In the genomic region with DNA sequence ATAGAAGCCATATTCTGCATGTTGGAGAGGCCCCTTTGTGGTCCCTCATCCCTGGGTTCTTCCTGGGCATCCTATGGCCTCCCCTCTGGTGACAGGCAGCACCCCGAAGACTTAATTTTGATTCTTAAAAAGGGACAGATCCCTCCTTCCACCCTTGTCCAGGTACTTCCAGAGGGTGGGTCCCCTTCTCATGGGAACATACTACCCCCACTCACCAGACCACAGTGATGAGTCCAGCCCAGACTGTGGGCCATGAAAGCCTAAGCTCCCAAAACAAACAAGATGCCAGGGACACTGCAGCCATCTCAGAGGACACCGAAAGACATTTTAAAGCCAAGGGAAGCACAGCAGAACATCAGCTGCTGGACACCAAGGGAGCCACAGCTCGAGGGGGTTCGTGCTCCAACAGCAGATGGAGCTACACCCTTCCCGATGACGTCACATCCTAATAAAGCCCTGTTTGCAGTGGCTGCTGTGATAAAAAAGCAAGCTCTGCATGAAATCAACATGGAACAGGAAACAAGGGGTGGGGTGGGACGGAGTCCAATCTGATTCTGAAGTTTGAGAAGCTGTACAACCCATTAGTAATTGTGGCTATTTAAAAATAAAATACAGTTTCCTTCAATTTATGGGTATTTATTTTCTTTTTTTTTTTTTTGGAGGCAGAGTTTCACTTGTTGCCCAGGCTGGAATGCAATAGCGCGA, we compare ENCODE assay signal across 8 cellular contexts. TPM values are rescaled to one million over a fixed set of nuclear protein-coding genes. Genes with fewer than 3 reads are reported as not detected.
DNase-seq lines count a peak whose midpoint lies in the region; ATAC-seq and TF ChIP-seq lines count a peak whose summit lies in the region.

No MANE protein-coding gene starts in this region.

- intact Hi-C loops in Caco-2 (cut with micrococcal nuclease; ENCODE audit: unreplicated experiment), result loop anchor here (1.0 to 5.0 kb wide), 3 partner anchors 32 to 81 kb away; a partner anchor contains a TSS

- no peaks in the 10 kb centered on the region for H3K36me3 ChIP-seq in Caco-2 (ENCODE audit: control insufficient read depth, insufficient read depth, low read length)
- peaks cover 10% of the 10 kb centered on the region; the same call in 1 of the 2 replicates for H3K36me3 ChIP-seq in Karpas-422 (ENCODE audit: insufficient read depth, low read length)
- peaks cover 0 to 4% of the 10 kb centered on the region in 2 donors for H3K36me3 ChIP-seq in mucosa of rectum (ENCODE audit: control insufficient read depth in 2 of 2, insufficient read depth in 2 of 2, low read length in 2 of 2)

- peak overlapping the region; percentile 25 for H3K4me2 ChIP-seq in Karpas-422 (ENCODE audit: low read depth, low read length, poor library complexity, severe bottlenecking)

- H3K9ac ChIP-seq in Karpas-422 (ENCODE audit: low read length) (peak overlapping the region; percentile 18; the same call in 1 of the 2 replicates), mucosa of rectum (ENCODE audit: low read depth in 1 of 2, low read length in 2 of 2) (peak overlapping the region; percentile 27 to 48)

- H3K27me3 Mint-ChIP-seq in Caco-2 (ENCODE audit: insufficient read depth, unreplicated experiment), result no peaks in the 10 kb centered on the region

- peaks cover 34% of the 10 kb centered on the region for H3K36me3 Mint-ChIP-seq in Caco-2 (ENCODE audit: insufficient read depth, unreplicated experiment)

- no peak overlapping the region for H2AFZ ChIP-seq in Karpas-422 (ENCODE audit: low read length)

- peaks cover 29% of the 10 kb centered on the region for H3K4me1 ChIP-seq in Caco-2
- peaks cover 75% of the 10 kb centered on the region for H3K4me1 ChIP-seq in Karpas-422 (ENCODE audit: low read length)
- peaks cover 37 to 41% of the 10 kb centered on the region in 2 donors for H3K4me1 ChIP-seq in mucosa of rectum (ENCODE audit: control insufficient read depth in 2 of 2, insufficient read depth in 2 of 2, low read length in 2 of 2)

- H4K20me1 ChIP-seq in Karpas-422 (ENCODE audit: insufficient read depth, low read depth, low read length), result peaks cover 85% of the 10 kb centered on the region

- H3K4me1 Mint-ChIP-seq in Caco-2 (ENCODE audit: low read depth, unreplicated experiment), result peaks cover 12% of the 10 kb centered on the region

- POLR2A ChIA-PET in Caco-2 (lab: Charles Lee), result interaction anchor here (0.9 kb wide), 1 partner anchor 47 kb away, joined by 7 read pairs; no protein-coding TSS in a partner anchor

- peak overlapping the region; percentile 95 for H3K27ac Mint-ChIP-seq in Caco-2 (ENCODE audit: unreplicated experiment)

- H3K27ac ChIP-seq in Karpas-422 (ENCODE audit: low read length) (peak overlapping the region; percentile 73), epithelial cell of prostate (peak overlapping the region; percentile 68), mucosa of rectum (ENCODE audit: low read depth in 2 of 2, low read length in 2 of 2) (peak overlapping the region; percentile 78 to 80)

- H3K27me3 ChIP-seq in Caco-2 (replicated peaks; ENCODE audit: control insufficient read depth, insufficient read depth, low read length), result no peaks in the 10 kb centered on the region
- H3K27me3 ChIP-seq in Karpas-422 (ENCODE audit: low read length), result no peaks in the 10 kb centered on the region
- no peaks in the 10 kb centered on the region for H3K27me3 ChIP-seq in mucosa of rectum (ENCODE audit: control insufficient read depth in 2 of 2, insufficient read depth in 2 of 2, low read length in 2 of 2)

- ATAC-seq in GM21576 (IDR thresholded peaks at IDR 0.05; ENCODE audit: unreplicated experiment), result no peak
- ATAC-seq in GM18519 (IDR thresholded peaks at IDR 0.05; ENCODE audit: low FRiP score, unreplicated experiment), result no peak
- ATAC-seq in HG03439 (IDR thresholded peaks at IDR 0.05; ENCODE audit: unreplicated experiment), result no peak

- H3K9me3 ChIP-seq in Caco-2 (no peaks in the 10 kb centered on the region), Karpas-422 (ENCODE audit: low read length) (no peaks in the 10 kb centered on the region), mucosa of rectum (ENCODE audit: control insufficient read depth in 2 of 2, low read length in 2 of 2) (no peaks in the 10 kb centered on the region)

- peak overlapping the region; percentile 63 for H3K4me3 Mint-ChIP-seq in Caco-2 (ENCODE audit: unreplicated experiment)

- CTCF ChIA-PET in Caco-2 (lab: Charles Lee), result interaction anchor here (0.8 to 1.1 kb wide), 6 partner anchors 11 to 50 kb away, joined by 3 to 17 read pairs (median 4); no protein-coding TSS in a partner anchor

- H3K4me3 ChIP-seq in Caco-2 (ENCODE audit: low read depth, low read length) (no peak overlapping the region), Karpas-422 (ENCODE audit: low read length) (no peak overlapping the region), mucosa of rectum (ENCODE audit: low read length in 2 of 2) (peak overlapping the region; percentile 12 to 23)

- H3K9me3 Mint-ChIP-seq in Caco-2 (ENCODE audit: unreplicated experiment), result no peaks in the 10 kb centered on the region

- DNase-seq in Caco-2, result peak; percentile 57 to 62
- DNase-seq in Karpas-422, result no peak
- peak; percentile 34 for DNase-seq in UCSD-AML1 (lab: John Stamatoyannopoulos, UW; ENCODE audit: unreplicated experiment)
- no peak for DNase-seq in epithelial cell of prostate (ENCODE audit: low read depth, low spot score)

- TF ChIP-seq CTCF in Caco-2 (IDR thresholded peaks at IDR 0.05; ENCODE audit: insufficient read depth in 1 of 2, low read depth in 1 of 2, low read length in 1 of 2, severe bottlenecking in 1 of 2, unreplicated experiment in 1 of 2), result peak in 1 of 2 experiments; percentile 30

- no peaks in the 10 kb centered on the region for H3K9me2 ChIP-seq in Karpas-422 (replicated peaks; ENCODE audit: insufficient read depth, low read length)

- peaks cover 100% of the 10 kb centered on the region for H3K79me2 ChIP-seq in Karpas-422 (ENCODE audit: low read length)

- BruUV-seq in Caco-2 (replicated peaks; lab: Mats Ljungman, UMichigan), result no TSS peak

RNA-seq across cellular contexts. Expression of a gene that starts 32.4 kb away (rescaled TPM):
- total RNA-seq in Caco-2 (2022), result 268 and 301 TPM in 2 replicates
- 65.7 and 93.7 TPM in 2 replicates for total RNA-seq in Karpas-422 (2014; rRNA removed; shearing (Covaris generic); ENCODE audit: low replicate concordance)

RNA-seq across cellular contexts. Expression of a gene that starts 56.5 kb away (rescaled TPM):
- total RNA-seq in Caco-2 (2022), result 1.2 and 1.4 TPM in 2 replicates
- 0.32 TPM in 1 of 2 replicates, not detected in the other for total RNA-seq in Karpas-422 (2014; rRNA removed; shearing (Covaris generic); ENCODE audit: low replicate concordance)

Comparison
In these comparisons a context has a peak if more than half of its experiments do, and no peak if none do; other contexts are left out.
1. DNase-seq: peak in Caco-2 (2 of 2) and UCSD-AML1 (single experiment); none in Karpas-422 (single experiment) and epithelial cell of prostate (single experiment).
2. H3K4me3 ChIP-seq: peak in mucosa of rectum (2 of 2); none in Caco-2 (single experiment) and Karpas-422 (single experiment).
3. Peak in every context shown above with its lines, with median percentiles within 50 percentile points of each other: H3K27ac ChIP-seq.